ENCODE assay signal across 1 cellular context in genomic region chr4:3106339-3107186, GRCh38.
A peak's percentile ranks its signal among the peaks of the same experiment; 100 is the strongest.
TF ChIP-seq lines count a peak whose summit lies in the region.

No MANE protein-coding gene starts in this region.

TF ChIP-seq in K562, 482 proteins besides CTCF, POLR2A, EP300 and RAD21 (continued from another document and continues in another):
- peak; percentile 54; the same call in 1 of the 2 replicates for TF ChIP-seq NFE2 (IDR thresholded peaks at IDR 0.05; ENCODE audit: low read depth)
- TF ChIP-seq HNRNPH1 (optimal IDR thresholded peaks at IDR 0.05; ENCODE audit: low read depth, low read length), result no peak
- no peak for TF ChIP-seq ARHGAP35 (IDR thresholded peaks at IDR 0.05; ENCODE audit: partially characterized antibody)
- peak; percentile 53; the same call in 1 of the 2 replicates for TF ChIP-seq CC2D1A (IDR thresholded peaks at IDR 0.05)
- no peak for TF ChIP-seq KLF10 (CRISPR knock-in tag; IDR thresholded peaks at IDR 0.05)
- TF ChIP-seq GABPB1 (CRISPR knock-in tag; IDR thresholded peaks at IDR 0.05), result no peak
- TF ChIP-seq CHAMP1 (IDR thresholded peaks at IDR 0.05), result no peak
- TF ChIP-seq ZNF398 (CRISPR knock-in tag; IDR thresholded peaks at IDR 0.05), result no peak
- TF ChIP-seq SMARCA5 (IDR thresholded peaks at IDR 0.05), result no peak
- TF ChIP-seq POLR2B (IDR thresholded peaks at IDR 0.05; ENCODE audit: low read depth, partially characterized antibody), result no peak
- TF ChIP-seq MCM5 (IDR thresholded peaks at IDR 0.05; ENCODE audit: low read depth), result no peak
- peak; percentile 62 for TF ChIP-seq MEIS2 (IDR thresholded peaks at IDR 0.05; ENCODE audit: partially characterized antibody)
- TF ChIP-seq PATZ1 (CRISPR knock-in tag; IDR thresholded peaks at IDR 0.05; ENCODE audit: borderline replicate concordance), result no peak
- TF ChIP-seq TCF15 (CRISPR knock-in tag; IDR thresholded peaks at IDR 0.05), result no peak
- peak; percentile 75; the same call in 1 of the 2 replicates for TF ChIP-seq RB1 (IDR thresholded peaks at IDR 0.05; ENCODE audit: low read depth)
- no peak for TF ChIP-seq ZNF316 (IDR thresholded peaks at IDR 0.05)
- no peak for TF ChIP-seq SRSF7 (optimal IDR thresholded peaks at IDR 0.05; ENCODE audit: low read depth, low read length)
- peak; percentile 26 for TF ChIP-seq E2F8 (IDR thresholded peaks at IDR 0.05; ENCODE audit: low read depth, partially characterized antibody)
- TF ChIP-seq BRCA1 (IDR thresholded peaks at IDR 0.05), result no peak
- TF ChIP-seq BRCA1 (CRISPR knock-in tag; IDR thresholded peaks at IDR 0.05), result no peak
- peak; percentile 46; the same call in 1 of the 2 replicates for TF ChIP-seq PBX2 (CRISPR knock-in tag; IDR thresholded peaks at IDR 0.05; ENCODE audit: low read depth)
- peak; percentile 51; the same call in 1 of the 2 replicates for TF ChIP-seq PBX2 (tag; conservative IDR thresholded peaks at IDR 0.05; ENCODE audit: low read depth)
- no peak for TF ChIP-seq FOXA1 (IDR thresholded peaks at IDR 0.05; ENCODE audit: borderline replicate concordance)
- TF ChIP-seq CTCFL (IDR thresholded peaks at IDR 0.05; ENCODE audit: borderline replicate concordance, insufficient read depth, low read depth, low read length, poor library complexity, severe bottlenecking), result peak; percentile 75
- no peak for TF ChIP-seq ID3 (CRISPR knock-in tag; IDR thresholded peaks at IDR 0.05)
- TF ChIP-seq ID3 (tag; IDR thresholded peaks at IDR 0.05), result no peak
- no peak for TF ChIP-seq CGGBP1 (CRISPR knock-in tag; IDR thresholded peaks at IDR 0.05)
- no peak for TF ChIP-seq EGR1 (conservative IDR thresholded peaks at IDR 0.05)
- no peak for TF ChIP-seq POLR3G (IDR thresholded peaks at IDR 0.05; ENCODE audit: extremely low read depth, insufficient read length, insufficient replicate concordance)
- no peak for TF ChIP-seq HMG20A (CRISPR knock-in tag; conservative IDR thresholded peaks at IDR 0.05)
- peak in 1 of 2 experiments; percentile 84; a peak in 1 of 4 replicates for TF ChIP-seq SRF (CRISPR knock-in tag; IDR thresholded peaks at IDR 0.05)
- no peak for TF ChIP-seq JUNB (CRISPR knock-in tag; conservative IDR thresholded peaks at IDR 0.05)
- TF ChIP-seq CSDE1 (IDR thresholded peaks at IDR 0.05), result no peak
- TF ChIP-seq ZBTB2 (IDR thresholded peaks at IDR 0.05), result no peak
- peak; percentile 29; the same call in 1 of the 2 replicates for TF ChIP-seq KLF13 (tag; IDR thresholded peaks at IDR 0.05; ENCODE audit: borderline replicate concordance, low read depth)
- no peak for TF ChIP-seq ZNF655 (CRISPR knock-in tag; IDR thresholded peaks at IDR 0.05)
- TF ChIP-seq TEAD4 (IDR thresholded peaks at IDR 0.05; ENCODE audit: low read length), result 0 out of 2 replicates have a peak, but pooled peaks have one; percentile 42
- no peak for TF ChIP-seq TEAD4 (CRISPR knock-in tag; IDR thresholded peaks at IDR 0.05; ENCODE audit: borderline replicate concordance)
- no peak for TF ChIP-seq ZNF165 (CRISPR knock-in tag; IDR thresholded peaks at IDR 0.05; ENCODE audit: borderline replicate concordance)
- TF ChIP-seq USF2 (CRISPR knock-in tag; IDR thresholded peaks at IDR 0.05), result no peak
- TF ChIP-seq MAFK (IDR thresholded peaks at IDR 0.05; ENCODE audit: low read length), result no peak
- peak; percentile 72 for TF ChIP-seq ZNF384 (IDR thresholded peaks at IDR 0.05; ENCODE audit: low read depth, low read length)
- TF ChIP-seq IRF2 (CRISPR knock-in tag; IDR thresholded peaks at IDR 0.05), result no peak
- no peak for TF ChIP-seq PURB (CRISPR knock-in tag; IDR thresholded peaks at IDR 0.05; ENCODE audit: low read depth)
- TF ChIP-seq ZC3H11A (IDR thresholded peaks at IDR 0.05; ENCODE audit: low read depth, low read length), result no peak
- TF ChIP-seq ZNF589 (CRISPR knock-in tag; IDR thresholded peaks at IDR 0.05; ENCODE audit: low read depth), result no peak
- no peak for TF ChIP-seq ZBTB8A (IDR thresholded peaks at IDR 0.05; ENCODE audit: partially characterized antibody)
- no peak for TF ChIP-seq ZFP36 (IDR thresholded peaks at IDR 0.05; ENCODE audit: low read depth, low read length, partially characterized antibody)
